9 cellular contexts compared by ENCODE assay signal in genomic region chr11:11028017-11028692, GRCh38.
DNase-seq lines count a peak whose midpoint lies in the region; ATAC-seq and TF ChIP-seq lines count a peak whose summit lies in the region.
"Had no signal": no experiment of that assay in that cellular context is flagged by ENCODE, and none has a peak within 500 bp of the region (broad histone marks: within the 10 kb centered on the region; RNA-seq: fewer than 3 reads in every experiment).

No MANE protein-coding gene starts in this region.

- H3K27ac Mint-ChIP-seq in activated T-helper 1 cell treated with anti-CD3 and anti-CD28 coated beads, Interleukin-12 subunit alpha, Interleukin-12 subunit beta, Interleukin-2, Interleukin-4 antibody, amounts not matched to agents 30 ng/mL and 10 ng/mL and 1 ng/mL, durations not matched to agents 14 hours and 24 hours and 36 hours = no peak overlapping the region
- no peak overlapping the region for H3K27ac Mint-ChIP-seq in progenitor cell of endocrine pancreas

- in situ Hi-C loops in KBM-7 (cut with MboI; ENCODE audit: low pct_unique_long_range_greater_than_20kb, low sequenced_read_pairs) = loop anchor here (10.0 to 25.0 kb wide), 2 partner anchors 233 to 759 kb away; no protein-coding TSS in a partner anchor

- 23 to 31% methylated on average over 4 to 5 of the region's 5 CpGs for WGBS in gastroesophageal sphincter (ENCODE audit: low coverage in 1 of 2), 2 donors

- no peaks in the 10 kb centered on the region for H3K27me3 ChIP-seq in gastroesophageal sphincter
- H3K27me3 ChIP-seq in upper lobe of right lung = no peaks in the 10 kb centered on the region
- H3K27me3 ChIP-seq: BLaER1 treated with 17β-estradiol and CSF1 and Interleukin-3, amounts not matched to agents 10 nM and 100 nM had no signal

- intact Hi-C loops in activated T-helper 1 cell treated with anti-CD3 and anti-CD28 coated beads, Interleukin-12 subunit alpha, Interleukin-12 subunit beta, Interleukin-2, Interleukin-4 antibody, amounts not matched to agents 30 ng/mL and 10 ng/mL and 1 ng/mL, durations not matched to agents 14 hours and 24 hours and 36 hours (cut with micrococcal nuclease) = loop anchor here (1.0 to 10.0 kb wide), 4 partner anchors 129 to 1017 kb away; no protein-coding TSS in a partner anchor
- intact Hi-C loops in upper lobe of right lung (cut with DNase I) = loop anchor here (10.0 kb wide), 1 partner anchor 93 kb away; no protein-coding TSS in a partner anchor

- TF ChIP-seq CTCF in gastroesophageal sphincter (IDR thresholded peaks at IDR 0.05) = peak; percentile 71 to 92 (median 76)
- TF ChIP-seq CTCF in progenitor cell of endocrine pancreas (IDR thresholded peaks at IDR 0.05; ENCODE audit: unreplicated experiment) = peak; percentile 77
- TF ChIP-seq CTCF in upper lobe of right lung (IDR thresholded peaks at IDR 0.05) = peak; percentile 83

- H3K9me3 ChIP-seq in gastroesophageal sphincter (no peaks in the 10 kb centered on the region), upper lobe of right lung (no peaks in the 10 kb centered on the region)
- H3K9me3 ChIP-seq: BLaER1 treated with 17β-estradiol and CSF1 and Interleukin-3, amounts not matched to agents 10 nM and 100 nM had no signal

- no peak for TF ChIP-seq POLR2A in gastroesophageal sphincter (IDR thresholded peaks at IDR 0.05)

- peaks cover 16% of the 10 kb centered on the region for H3K27me3 Mint-ChIP-seq in activated T-helper 1 cell treated with anti-CD3 and anti-CD28 coated beads, Interleukin-12 subunit alpha, Interleukin-12 subunit beta, Interleukin-2, Interleukin-4 antibody, amounts not matched to agents 30 ng/mL and 10 ng/mL and 1 ng/mL, durations not matched to agents 14 hours and 24 hours and 36 hours (ENCODE audit: insufficient read depth)
- H3K27me3 Mint-ChIP-seq in progenitor cell of endocrine pancreas = peaks cover 8% of the 10 kb centered on the region

- no peaks in the 10 kb centered on the region for H3K36me3 ChIP-seq in gastroesophageal sphincter
- H3K36me3 ChIP-seq in upper lobe of right lung = no peaks in the 10 kb centered on the region
- H3K36me3 ChIP-seq: BLaER1 treated with 17β-estradiol and CSF1 and Interleukin-3, amounts not matched to agents 10 nM and 100 nM had no signal

- H3K4me3 Mint-ChIP-seq in activated T-helper 1 cell treated with anti-CD3 and anti-CD28 coated beads, Interleukin-12 subunit alpha, Interleukin-12 subunit beta, Interleukin-2, Interleukin-4 antibody, amounts not matched to agents 30 ng/mL and 10 ng/mL and 1 ng/mL, durations not matched to agents 14 hours and 24 hours and 36 hours = no peak overlapping the region
- no peak overlapping the region for H3K4me3 Mint-ChIP-seq in progenitor cell of endocrine pancreas (ENCODE audit: low read depth)

- H3K4me1 ChIP-seq in gastroesophageal sphincter = peaks cover 0 to 6% (median 0%) of the 10 kb centered on the region in 3 donors
- H3K4me1 ChIP-seq in upper lobe of right lung = no peaks in the 10 kb centered on the region

- H3K4me3 ChIP-seq in gastroesophageal sphincter = no peak overlapping the region
- H3K4me3 ChIP-seq in upper lobe of right lung = no peak overlapping the region
- H3K4me3 ChIP-seq: BLaER1 treated with 17β-estradiol and CSF1 and Interleukin-3, amounts not matched to agents 10 nM and 100 nM had no signal

- H3K9me3 Mint-ChIP-seq in activated T-helper 1 cell treated with anti-CD3 and anti-CD28 coated beads, Interleukin-12 subunit alpha, Interleukin-12 subunit beta, Interleukin-2, Interleukin-4 antibody, amounts not matched to agents 30 ng/mL and 10 ng/mL and 1 ng/mL, durations not matched to agents 14 hours and 24 hours and 36 hours = no peaks in the 10 kb centered on the region
- H3K9me3 Mint-ChIP-seq in progenitor cell of endocrine pancreas (ENCODE audit: low read depth) = no peaks in the 10 kb centered on the region

- no peak overlapping the region for H3K27ac ChIP-seq in gastroesophageal sphincter
- H3K27ac ChIP-seq in upper lobe of right lung = no peak overlapping the region
- H3K27ac ChIP-seq: BLaER1 treated with 17β-estradiol and CSF1 and Interleukin-3, amounts not matched to agents 10 nM and 100 nM had no signal

- DNase-seq in NCI-H510A treated with DMSO at 0.1 percent for 48 hours (lab: John Stamatoyannopoulos, UW) (peak; percentile 34), NCI-H510A (lab: John Stamatoyannopoulos, UW) (no peak), KBM-7 (peak; percentile 81), RPMI7951 (ENCODE audit: low read depth) (peak; percentile 47), progenitor cell of endocrine pancreas (ENCODE audit: low spot score, unreplicated experiment) (peak; percentile 56), upper lobe of right lung (peak; percentile 83)
- DNase-seq in activated T-helper 1 cell treated with anti-CD3 and anti-CD28 coated beads, Interleukin-12 subunit alpha, Interleukin-12 subunit beta, Interleukin-2, Interleukin-4 antibody, amounts not matched to agents 30 ng/mL and 10 ng/mL and 1 ng/mL, durations not matched to agents 14 hours and 24 hours and 36 hours (ENCODE audit: low spot score) = peak; percentile 57

- ATAC-seq in gastroesophageal sphincter (peak; percentile 79), upper lobe of right lung (peak; percentile 95)

- no peaks in the 10 kb centered on the region for H3K36me3 Mint-ChIP-seq in activated T-helper 1 cell treated with anti-CD3 and anti-CD28 coated beads, Interleukin-12 subunit alpha, Interleukin-12 subunit beta, Interleukin-2, Interleukin-4 antibody, amounts not matched to agents 30 ng/mL and 10 ng/mL and 1 ng/mL, durations not matched to agents 14 hours and 24 hours and 36 hours (ENCODE audit: low read depth)
- H3K36me3 Mint-ChIP-seq in progenitor cell of endocrine pancreas (ENCODE audit: insufficient read depth) = no peaks in the 10 kb centered on the region

- no peaks in the 10 kb centered on the region for H3K4me1 Mint-ChIP-seq in activated T-helper 1 cell treated with anti-CD3 and anti-CD28 coated beads, Interleukin-12 subunit alpha, Interleukin-12 subunit beta, Interleukin-2, Interleukin-4 antibody, amounts not matched to agents 30 ng/mL and 10 ng/mL and 1 ng/mL, durations not matched to agents 14 hours and 24 hours and 36 hours (ENCODE audit: low read depth)
- no peaks in the 10 kb centered on the region for H3K4me1 Mint-ChIP-seq in progenitor cell of endocrine pancreas (ENCODE audit: low read depth)

- TF ChIP-seq EP300 in gastroesophageal sphincter (IDR thresholded peaks at IDR 0.05) = no peak
